1 cellular context compared by ENCODE assay signal in genomic region chr20:50475879-50476292, GRCh38.
TF ChIP-seq lines count a peak whose summit lies in the region.

No MANE protein-coding gene starts in this region.

TF ChIP-seq in SK-N-SH, 30 proteins besides CTCF, POLR2A, EP300 and RAD21 (continued from another document):
- TF ChIP-seq ZBTB33 (IDR thresholded peaks at IDR 0.05; ENCODE audit: borderline replicate concordance, low read depth) (no peak), FOSL2 (IDR thresholded peaks at IDR 0.05; ENCODE audit: borderline replicate concordance, low read depth) (no peak)
